Comparison of ENCODE assay signal across 1 cellular context in genomic region chr2:112684415-112684775, GRCh38.
TF ChIP-seq lines count a peak whose summit lies in the region.

No MANE protein-coding gene starts in this region.

TF ChIP-seq in endothelial cell of umbilical vein, 7 proteins besides CTCF, POLR2A, EP300 and RAD21:
- TF ChIP-seq FOS (IDR thresholded peaks at IDR 0.05; ENCODE audit: borderline replicate concordance, insufficient read depth, low read length), result no peak
- no peak for TF ChIP-seq POLR2AphosphoS5 (IDR thresholded peaks at IDR 0.05; ENCODE audit: insufficient read depth, low read depth, low read length)
- no peak for TF ChIP-seq JUN (IDR thresholded peaks at IDR 0.05; ENCODE audit: borderline replicate concordance, insufficient read depth, insufficient read length, low read depth)
- no peak for TF ChIP-seq MAX (IDR thresholded peaks at IDR 0.05; ENCODE audit: insufficient read depth, insufficient read length)
- TF ChIP-seq MYC (IDR thresholded peaks at IDR 0.05; ENCODE audit: low read depth, low read length), result no peak
TF ChIP-seq in endothelial cell of umbilical vein: peak in this region for 0.
